2 cellular contexts compared by ENCODE assay signal in genomic region chr3:170465935-170466334, GRCh38.
TF ChIP-seq lines count a peak whose summit lies in the region.

No MANE protein-coding gene starts in this region.

TF ChIP-seq in HEK293, 187 proteins besides CTCF, POLR2A, EP300 and RAD21:
- TF ChIP-seq ZNF660 (tag by site-specific recombination; IDR thresholded peaks at IDR 0.05) (no peak), ZNF335 (tag by site-specific recombination; conservative IDR thresholded peaks at IDR 0.05) (0 out of 2 replicates have a peak, but pooled peaks have one; percentile 10)
- TF ChIP-seq, protein P1, sequence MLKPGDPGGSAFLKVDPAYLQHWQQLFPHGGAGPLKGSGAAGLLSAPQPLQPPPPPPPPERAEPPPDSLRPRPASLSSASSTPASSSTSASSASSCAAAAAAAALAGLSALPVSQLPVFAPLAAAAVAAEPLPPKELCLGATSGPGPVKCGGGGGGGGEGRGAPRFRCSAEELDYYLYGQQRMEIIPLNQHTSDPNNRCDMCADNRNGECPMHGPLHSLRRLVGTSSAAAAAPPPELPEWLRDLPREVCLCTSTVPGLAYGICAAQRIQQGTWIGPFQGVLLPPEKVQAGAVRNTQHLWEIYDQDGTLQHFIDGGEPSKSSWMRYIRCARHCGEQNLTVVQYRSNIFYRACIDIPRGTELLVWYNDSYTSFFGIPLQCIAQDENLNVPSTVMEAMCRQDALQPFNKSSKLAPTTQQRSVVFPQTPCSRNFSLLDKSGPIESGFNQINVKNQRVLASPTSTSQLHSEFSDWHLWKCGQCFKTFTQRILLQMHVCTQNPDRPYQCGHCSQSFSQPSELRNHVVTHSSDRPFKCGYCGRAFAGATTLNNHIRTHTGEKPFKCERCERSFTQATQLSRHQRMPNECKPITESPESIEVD (tag by site-specific recombination; IDR thresholded peaks at IDR 0.05) = peak; percentile 57; the same call in 1 of the 2 replicates

TF ChIP-seq in endothelial cell of umbilical vein, 7 proteins besides CTCF, POLR2A, EP300 and RAD21:
- TF ChIP-seq POLR2AphosphoS5 (IDR thresholded peaks at IDR 0.05; ENCODE audit: insufficient read depth, low read depth, low read length) (no peak), EZH2 (IDR thresholded peaks at IDR 0.05; ENCODE audit: borderline replicate concordance, low read depth, low read length, severe bottlenecking) (no peak), GATA2 (IDR thresholded peaks at IDR 0.05; ENCODE audit: insufficient read depth, insufficient read length, low read depth, low read length) (no peak), MAX (IDR thresholded peaks at IDR 0.05; ENCODE audit: insufficient read depth, insufficient read length) (no peak), FOS (IDR thresholded peaks at IDR 0.05; ENCODE audit: borderline replicate concordance, insufficient read depth, low read length) (no peak), JUN (IDR thresholded peaks at IDR 0.05; ENCODE audit: borderline replicate concordance, insufficient read depth, insufficient read length, low read depth) (no peak), MYC (IDR thresholded peaks at IDR 0.05; ENCODE audit: low read depth, low read length) (no peak)
